Comparison of ENCODE assay signal across 8 cellular contexts in the genomic region with DNA sequence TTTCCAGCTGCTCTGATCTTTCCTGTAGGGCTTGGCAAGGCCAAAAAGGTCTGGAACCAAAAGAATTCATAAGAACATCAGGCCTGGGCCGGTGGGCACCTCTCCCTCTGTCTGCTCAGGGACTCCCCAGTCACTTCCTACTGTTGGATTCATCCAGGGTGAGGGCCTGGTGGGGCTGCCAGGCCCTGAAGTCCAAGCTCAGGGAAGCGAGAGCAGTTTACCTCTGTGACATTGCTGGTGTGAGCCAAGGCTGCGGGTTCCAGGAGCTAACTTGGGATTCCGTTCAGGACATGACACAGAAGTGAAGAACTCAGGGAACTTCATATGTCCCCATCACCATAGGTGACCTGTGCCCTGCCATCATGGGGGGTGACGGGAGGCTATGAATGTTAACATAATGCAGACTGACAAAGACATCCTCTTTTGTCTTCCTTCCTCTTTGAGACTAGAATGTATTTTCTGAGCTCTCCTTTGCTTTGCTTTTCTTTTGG.
DNase-seq lines count a peak whose midpoint lies in the region; ATAC-seq, FAIRE-seq and TF ChIP-seq lines count a peak whose summit lies in the region.

No MANE protein-coding gene starts in this region.

- H3K27me3 ChIP-seq in left ventricle myocardium inferior (ENCODE audit: low read depth) = no peaks in the 10 kb centered on the region

- no peaks in the 10 kb centered on the region for H3K9me3 ChIP-seq in left ventricle myocardium inferior (replicated peaks)

- no peak for TF ChIP-seq POLR2A in GM12891 (IDR thresholded peaks at IDR 0.05; ENCODE audit: low read depth, low read length)

- no peak for TF ChIP-seq CTCF in left ventricle myocardium inferior (IDR thresholded peaks at IDR 0.05; ENCODE audit: borderline replicate concordance)

- peak overlapping the region; percentile 70 for H3K4me3 ChIP-seq in left ventricle myocardium inferior

- H3K36me3 ChIP-seq in left ventricle myocardium inferior = no peaks in the 10 kb centered on the region

- H3K4me1 ChIP-seq in left ventricle myocardium inferior = peaks cover 49% of the 10 kb centered on the region

- peak; percentile 1 for ATAC-seq in sciatic nerve

- no peak for DNase-seq in GM12891 (ENCODE audit: insufficient read length, low spot score)
- DNase-seq in RCC 7860 (ENCODE audit: low spot score) = peak; percentile 10
- no peak for DNase-seq in left ventricle myocardium inferior
- DNase-seq in sciatic nerve (ENCODE audit: low spot score) = no peak
- DNase-seq in NCI-H1048 (lab: John Stamatoyannopoulos, UW) = no peak
- no peak for DNase-seq in NCI-H2029 treated with DMSO at 0.1 percent for 48 hours (lab: John Stamatoyannopoulos, UW)
- no peak for DNase-seq in central memory CD4-positive, alpha-beta T cell
- no peak for DNase-seq in NCI-H345 treated with DMSO at 0.1 percent for 48 hours (lab: John Stamatoyannopoulos, UW; ENCODE audit: unreplicated experiment)

- intact Hi-C loops in left ventricle myocardium inferior (cut with micrococcal nuclease) = no loop called here
- intact Hi-C loops in sciatic nerve (cut with DNase I) = no loop called here

- H3K27ac ChIP-seq in left ventricle myocardium inferior (replicated peaks) = peak overlapping the region; percentile 99

- FAIRE-seq in GM12891 (lab: Jason Lieb, UNC) = peak; percentile 28
- no peak for FAIRE-seq in RCC 7860 (lab: Jason Lieb, UNC)

TF ChIP-seq in GM12891, 5 proteins besides CTCF, POLR2A, EP300 and RAD21:
- no peak for TF ChIP-seq POU2F2 (IDR thresholded peaks at IDR 0.05; ENCODE audit: low read depth, low read length)
- no peak for TF ChIP-seq TAF1 (IDR thresholded peaks at IDR 0.05; ENCODE audit: low read depth, low read length)
- TF ChIP-seq PAX5 (IDR thresholded peaks at IDR 0.05; ENCODE audit: insufficient read depth, low read length, severe bottlenecking) = no peak
- TF ChIP-seq POLR2AphosphoS5 (IDR thresholded peaks at IDR 0.05; ENCODE audit: low read depth, low read length) = no peak
- no peak for TF ChIP-seq SPI1 (IDR thresholded peaks at IDR 0.05; ENCODE audit: low read depth, low read length)
